12 cellular contexts compared by ENCODE assay signal in genomic region chr7:142776845-142777225, GRCh38. TPM values are rescaled to one million over a fixed set of nuclear protein-coding genes. Genes with fewer than 3 reads are reported as not detected.
"Had no signal": no experiment of that assay in that cellular context is flagged by ENCODE, and none has a peak within 500 bp of the region (broad histone marks: within the 10 kb centered on the region; RNA-seq: fewer than 3 reads in every experiment).

No MANE protein-coding gene starts in this region.

RNA-seq across cellular contexts. Expression of gene PRSS2, which starts 6.1 kb away (rescaled TPM):
- total RNA-seq: activated CD4-positive, alpha-beta memory T cell treated with anti-CD3 and anti-CD28 coated beads, Interleukin-2, amount 10 ng/mL, durations not matched to agents 7 days and 5 days; activated CD4-positive, alpha-beta T cell treated with anti-CD3 and anti-CD28 coated beads, Interleukin-2, amount 10 ng/mL, durations not matched to agents 7 days and 5 days; activated naive CD8-positive, alpha-beta T cell treated with anti-CD3 and anti-CD28 coated beads, Interleukin-2, amount 10 ng/mL, durations not matched to agents 7 days and 5 days; activated T-cell treated with anti-CD3 and anti-CD28 coated beads, Interleukin-2, amount 50 U/mL, for 72 hours; bronchial epithelial cell; cardiac septum; cerebellum; dermis blood vessel endothelial cell; esophagus squamous epithelium; frontal cortex; T-helper 1 cell treated with Interleukin-12 subunit alpha and Interleukin-12 subunit beta and Interleukin-4 antibody, amounts not matched to agents 30 ng/mL and 1 ng/mL, for 36 hours had no signal

RNA-seq across cellular contexts. Expression of gene PRSS1, which starts 27.6 kb away (rescaled TPM):
- total RNA-seq: activated CD4-positive, alpha-beta memory T cell treated with anti-CD3 and anti-CD28 coated beads, Interleukin-2, amount 10 ng/mL, durations not matched to agents 7 days and 5 days; activated CD4-positive, alpha-beta T cell treated with anti-CD3 and anti-CD28 coated beads, Interleukin-2, amount 10 ng/mL, durations not matched to agents 7 days and 5 days; activated naive CD4-positive, alpha-beta T cell treated with anti-CD3 and anti-CD28 coated beads, Interleukin-2, amount 50 U/mL, for 72 hours; activated naive CD8-positive, alpha-beta T cell treated with anti-CD3 and anti-CD28 coated beads, Interleukin-2, amount 10 ng/mL, durations not matched to agents 7 days and 5 days; activated T-cell treated with anti-CD3 and anti-CD28 coated beads, Interleukin-2, amount 50 U/mL, for 72 hours; cardiac septum; cerebellum; dermis blood vessel endothelial cell; esophagus squamous epithelium; frontal cortex; T-helper 1 cell treated with Interleukin-12 subunit alpha and Interleukin-12 subunit beta and Interleukin-4 antibody, amounts not matched to agents 30 ng/mL and 1 ng/mL, for 36 hours had no signal
